In the genomic region with DNA sequence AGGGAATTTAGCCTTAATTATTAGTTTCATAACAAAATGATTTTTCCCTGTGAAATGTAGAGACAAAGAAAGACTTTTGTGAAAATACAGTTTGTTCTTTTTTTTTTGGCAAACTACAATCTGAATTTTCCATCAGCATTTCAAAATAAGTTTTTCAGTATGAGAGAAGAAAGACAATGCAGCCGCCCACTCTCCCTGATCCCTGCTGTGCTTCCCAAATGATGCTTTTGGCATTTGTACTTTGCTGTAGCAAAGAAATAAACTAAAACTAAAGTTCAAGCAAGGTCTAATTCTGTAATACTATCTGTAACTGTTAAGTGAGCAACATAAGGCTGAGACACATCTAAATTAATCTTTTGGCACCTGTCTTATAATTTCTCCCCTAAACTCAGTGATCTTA, we compare ENCODE assay signal across 19 cellular contexts.
A peak's percentile ranks its signal among the peaks of the same experiment; 100 is the strongest.
DNase-seq lines count a peak whose midpoint lies in the region; ATAC-seq and TF ChIP-seq lines count a peak whose summit lies in the region.
"Had no signal": no experiment of that assay in that cellular context is flagged by ENCODE, and none has a peak within 500 bp of the region (broad histone marks: within the 10 kb centered on the region; RNA-seq: fewer than 3 reads in every experiment).

No MANE protein-coding gene starts in this region.

- H3K27ac Mint-ChIP-seq in GM23338 = no peak overlapping the region
- peak overlapping the region; percentile 20 for H3K27ac Mint-ChIP-seq in endothelial cell (ENCODE audit: unreplicated experiment)
- H3K27ac Mint-ChIP-seq: CD4-positive, alpha-beta memory T cell; HFFc6 had no signal

- H4K20me1 ChIP-seq in GM23338 (replicated peaks; ENCODE audit: insufficient read depth) (no peaks in the 10 kb centered on the region), GM23248 (ENCODE audit: insufficient read depth) (no peaks in the 10 kb centered on the region)

- H3K27me3 ChIP-seq in GM23338 (ENCODE audit: insufficient read depth) (no peaks in the 10 kb centered on the region), GM23248 (replicated peaks; ENCODE audit: insufficient read depth) (no peaks in the 10 kb centered on the region)

- no peaks in the 10 kb centered on the region for H3K9me3 ChIP-seq in GM23248 (ENCODE audit: low read depth)
- H3K9me3 ChIP-seq: A549, HAP-1 had no signal

- no peak for TF ChIP-seq CTCF in GM23338 (conservative IDR thresholded peaks at IDR 0.05; ENCODE audit: low read depth in 2 of 2)
- TF ChIP-seq CTCF in endothelial cell (IDR thresholded peaks at IDR 0.05; ENCODE audit: unreplicated experiment) = no peak

- in situ Hi-C loops in GM23248 (cut with MboI) = no loop called here

- H3K27me3 Mint-ChIP-seq in GM23338 (ENCODE audit: insufficient read depth, low read depth, poor library complexity) (no peaks in the 10 kb centered on the region), endothelial cell (ENCODE audit: unreplicated experiment) (peaks cover 5% of the 10 kb centered on the region)
- H3K27me3 Mint-ChIP-seq: CD4-positive, alpha-beta memory T cell had no signal

- H3K4me3 Mint-ChIP-seq in GM23338 (no peak overlapping the region; the same call in 2 of the 3 replicates), endothelial cell (ENCODE audit: unreplicated experiment) (no peak overlapping the region)
- H3K4me3 Mint-ChIP-seq: CD4-positive, alpha-beta memory T cell; HFFc6 had no signal

- H3K4me2 ChIP-seq in GM23338 (0 out of 2 replicates have a peak overlapping the region, but pooled peaks have one; percentile 11), GM23248 (ENCODE audit: unreplicated experiment) (no peak overlapping the region)
- H3K4me2 ChIP-seq: A549 had no signal

- H3K36me3 Mint-ChIP-seq in GM23338 (ENCODE audit: low read depth) = no peaks in the 10 kb centered on the region
- no peaks in the 10 kb centered on the region for H3K36me3 Mint-ChIP-seq in endothelial cell (ENCODE audit: low read depth, unreplicated experiment)
- H3K36me3 Mint-ChIP-seq: CD4-positive, alpha-beta memory T cell had no signal

- H3F3A ChIP-seq in GM23338 (replicated peaks; ENCODE audit: low read depth) (no peaks in the 10 kb centered on the region), GM23248 (ENCODE audit: insufficient read depth) (no peaks in the 10 kb centered on the region)

- 0 out of 2 replicates have a peak, but pooled peaks cover 8% of the 10 kb centered on the region for H3K9me2 ChIP-seq in GM23338 (ENCODE audit: insufficient read depth)
- no peaks in the 10 kb centered on the region for H3K9me2 ChIP-seq in GM23248 (ENCODE audit: insufficient read depth)

- no peak for ATAC-seq in GM23338
- ATAC-seq: A549 had no signal

- 0% methylated on average over 1 of the region's 1 CpG for WGBS in GM23248 (ENCODE audit: low coverage in 1 of 2, low lambda C conversion rate in 2 of 2, missing lambda C conversion rate in 2 of 2), 2 experiments

- H3K4me3 ChIP-seq in GM23338 (no peak overlapping the region), GM23248 (no peak overlapping the region)
- H3K4me3 ChIP-seq: A549, HAP-1 had no signal

- H3K4me1 Mint-ChIP-seq in GM23338 (peaks cover 25% of the 10 kb centered on the region), endothelial cell (ENCODE audit: unreplicated experiment) (peaks cover 39% of the 10 kb centered on the region)
- H3K4me1 Mint-ChIP-seq: CD4-positive, alpha-beta memory T cell had no signal

- H3K27ac ChIP-seq in GM23338 (ENCODE audit: low read depth) = no peak overlapping the region
- H3K27ac ChIP-seq in GM23248 = no peak overlapping the region
- H3K27ac ChIP-seq: A549 had no signal

- no peak for DNase-seq in GM23338 (ENCODE audit: low spot score)
- DNase-seq in endothelial cell (ENCODE audit: low spot score) = no peak
- peak; percentile 11 for DNase-seq in putamen (ENCODE audit: low spot score)
- no peak for DNase-seq in stimulated activated naive CD4-positive, alpha-beta T cell (lab: John Stamatoyannopoulos, UW)
- no peak for DNase-seq in GM23248
- DNase-seq in T-helper 9 cell = no peak
- DNase-seq: 8988T; ACHN; AML-193; C1 segment of cervical spinal cord; Calu3; CD4-positive, alpha-beta memory T cell; COR-L47; DMS53; DMS79 treated with DMSO at 0.1 percent for 48 hours; GF-D8; HFFc6 had no signal

- no peaks in the 10 kb centered on the region; the same call in 2 of the 3 replicates for H3K9me3 Mint-ChIP-seq in GM23338
- H3K9me3 Mint-ChIP-seq in endothelial cell (ENCODE audit: unreplicated experiment) = no peaks in the 10 kb centered on the region

- no peaks in the 10 kb centered on the region for H3K36me3 ChIP-seq in GM23338 (ENCODE audit: insufficient read depth)
- no peaks in the 10 kb centered on the region for H3K36me3 ChIP-seq in GM23248 (ENCODE audit: low read depth)
- H3K36me3 ChIP-seq: HAP-1 had no signal

- H3K4me1 ChIP-seq in GM23338 (ENCODE audit: insufficient read depth) (peaks cover 11% of the 10 kb centered on the region; the same call in 1 of the 2 replicates), GM23248 (ENCODE audit: insufficient read depth) (no peaks in the 10 kb centered on the region)
- H3K4me1 ChIP-seq: A549, HAP-1 had no signal

- H2AFZ ChIP-seq in GM23338 (no peak overlapping the region), GM23248 (no peak overlapping the region)

- H3K79me2 ChIP-seq in GM23338 (replicated peaks; ENCODE audit: insufficient read depth) (no peaks in the 10 kb centered on the region), GM23248 (ENCODE audit: insufficient read depth) (no peaks in the 10 kb centered on the region)

- H3K9ac ChIP-seq in GM23248 = no peak overlapping the region

TF ChIP-seq in GM23338, 12 proteins besides CTCF, POLR2A, EP300 and RAD21:
- no peak for TF ChIP-seq POLR2AphosphoS5 (IDR thresholded peaks at IDR 0.05; ENCODE audit: low read depth)
- TF ChIP-seq EZH2 (IDR thresholded peaks at IDR 0.05; ENCODE audit: low read depth, unreplicated experiment) = no peak
- no peak for TF ChIP-seq EZH2phosphoT487 (IDR thresholded peaks at IDR 0.05; ENCODE audit: unreplicated experiment)
- no peak for TF ChIP-seq NANOG (IDR thresholded peaks at IDR 0.05; ENCODE audit: borderline replicate concordance)
- TF ChIP-seq ZNF114 (CRISPR knock-in tag; IDR thresholded peaks at IDR 0.05) = no peak
